Comparison of ENCODE assay signal across 33 cellular contexts in genomic region chr10:107529350-107529749, GRCh38.
"Had no signal": no experiment of that assay in that cellular context is flagged by ENCODE, and none has a peak within 500 bp of the region (broad histone marks: within the 10 kb centered on the region; RNA-seq: fewer than 3 reads in every experiment).

No MANE protein-coding gene starts in this region.

- H3K36me3 ChIP-seq: adrenal gland, esophagus squamous epithelium, gastroesophageal sphincter, WERI-Rb-1 had no signal

- H3K27ac ChIP-seq: adrenal gland, body of pancreas, epithelial cell of prostate, esophagus squamous epithelium, gastroesophageal sphincter, WERI-Rb-1 had no signal

- H3K27ac Mint-ChIP-seq: activated CD4-positive, alpha-beta memory T cell treated with anti-CD3 and anti-CD28 coated beads for 36 hours; activated CD4-positive, alpha-beta T cell treated with anti-CD3 and anti-CD28 coated beads for 36 hours; activated CD4-positive, alpha-beta T cell treated with anti-CD3 and anti-CD28 coated beads, Interleukin-2, amount 10 ng/mL, durations not matched to agents 24 days and 14 days; activated CD8-positive, alpha-beta memory T cell treated with anti-CD3 and anti-CD28 coated beads, Interleukin-2, amount 10 ng/mL, durations not matched to agents 7 days and 5 days; activated CD8-positive, alpha-beta T cell treated with anti-CD3 and anti-CD28 coated beads, Interleukin-2, amount 10 ng/mL, durations not matched to agents 7 days and 5 days; activated naive CD4-positive, alpha-beta T cell treated with anti-CD3 and anti-CD28 coated beads for 36 hours; activated naive CD4-positive, alpha-beta T cell treated with anti-CD3 and anti-CD28 coated beads, Interleukin-2, amount 50 U/mL, for 24 hours; activated naive CD8-positive, alpha-beta T cell treated with anti-CD3 and anti-CD28 coated beads for 36 hours; activated naive CD8-positive, alpha-beta T cell treated with anti-CD3 and anti-CD28 coated beads, Interleukin-2, amount 50 U/mL, for 24 hours; activated T-helper 1 cell treated with anti-CD3 and anti-CD28 coated beads, Interleukin-12 subunit alpha, Interleukin-12 subunit beta, Interleukin-2, Interleukin-4 antibody, amounts not matched to agents 30 ng/mL and 10 ng/mL and 1 ng/mL, durations not matched to agents 14 hours and 24 hours and 36 hours; activated T-helper 2 cell treated with anti-CD3 and anti-CD28 coated beads, Interferon-gamma antibody, Interleukin-2, Interleukin-4, amounts not matched to agents 10 μg/mL and 5 μg/mL and 100 μg/mL, durations not matched to agents 14 hours and 24 hours and 36 hours; effector memory CD8-positive, alpha-beta T cell; T-helper 1 cell treated with Interleukin-12 subunit alpha and Interleukin-12 subunit beta and Interleukin-4 antibody, amounts not matched to agents 30 μg/mL and 1 μg/mL, for 36 hours had no signal

- ATAC-seq: activated CD4-positive, alpha-beta T cell treated with anti-CD3 and anti-CD28 coated beads for 36 hours; activated CD8-positive, alpha-beta memory T cell treated with anti-CD3 and anti-CD28 coated beads, Interleukin-2, amount 10 ng/mL, durations not matched to agents 7 days and 5 days; activated CD8-positive, alpha-beta T cell treated with anti-CD3 and anti-CD28 coated beads, Interleukin-2, amount 10 ng/mL, durations not matched to agents 7 days and 5 days; activated naive CD8-positive, alpha-beta T cell treated with anti-CD3 and anti-CD28 coated beads, Interleukin-2, amount 50 U/mL, for 24 hours; body of pancreas; effector memory CD8-positive, alpha-beta T cell; gastroesophageal sphincter had no signal

- H3K9me3 Mint-ChIP-seq: activated CD4-positive, alpha-beta T cell treated with anti-CD3 and anti-CD28 coated beads, Interleukin-2, amount 10 ng/mL, durations not matched to agents 24 days and 14 days had no signal

- H3K4me3 ChIP-seq: adrenal gland, body of pancreas, esophagus squamous epithelium, gastroesophageal sphincter had no signal

- H3K36me3 Mint-ChIP-seq: activated CD4-positive, alpha-beta memory T cell treated with anti-CD3 and anti-CD28 coated beads for 36 hours; activated CD8-positive, alpha-beta memory T cell treated with anti-CD3 and anti-CD28 coated beads, Interleukin-2, amount 10 ng/mL, durations not matched to agents 7 days and 5 days; activated naive CD4-positive, alpha-beta T cell treated with anti-CD3 and anti-CD28 coated beads, Interleukin-2, amount 50 U/mL, for 24 hours; activated naive CD8-positive, alpha-beta T cell treated with anti-CD3 and anti-CD28 coated beads for 36 hours had no signal

- H3K9me3 ChIP-seq: adrenal gland, body of pancreas, esophagus squamous epithelium, gastroesophageal sphincter had no signal

- DNase-seq: activated CD4-positive, alpha-beta memory T cell treated with anti-CD3 and anti-CD28 coated beads for 36 hours; activated CD4-positive, alpha-beta T cell treated with anti-CD3 and anti-CD28 coated beads for 36 hours; activated CD4-positive, alpha-beta T cell treated with anti-CD3 and anti-CD28 coated beads, Interleukin-2, amount 10 ng/mL, durations not matched to agents 24 days and 14 days; activated CD4-positive, CD25-positive, alpha-beta regulatory T cell; activated CD4-positive, CD25-positive, alpha-beta regulatory T cell treated with anti-CD3 and anti-CD28 coated beads, Interleukin-2, amount 50 U/mL, for 72 hours; activated CD8-positive, alpha-beta memory T cell treated with anti-CD3 and anti-CD28 coated beads, Interleukin-2, amount 10 ng/mL, durations not matched to agents 7 days and 5 days; activated CD8-positive, alpha-beta memory T cell treated with anti-CD3 and anti-CD28 coated beads, Interleukin-2, amount 50 U/mL, for 4 hours; activated CD8-positive, alpha-beta T cell treated with anti-CD3 and anti-CD28 coated beads, Interleukin-2, amount 10 ng/mL, durations not matched to agents 7 days and 5 days; activated effector memory CD4-positive, alpha-beta T cell treated with anti-CD3 and anti-CD28 coated beads, Interleukin-2, amount 50 U/mL, for 16 hours; activated naive CD4-positive, alpha-beta T cell treated with anti-CD3 and anti-CD28 coated beads for 36 hours; activated naive CD8-positive, alpha-beta T cell treated with anti-CD3 and anti-CD28 coated beads for 36 hours; activated naive CD8-positive, alpha-beta T cell treated with anti-CD3 and anti-CD28 coated beads, Interleukin-2, amount 50 U/mL, for 24 hours; activated T-cell treated with anti-CD3 and anti-CD28 coated beads, Interleukin-2, amount 50 U/mL, for 1 hour; activated T-cell treated with anti-CD3 and anti-CD28 coated beads, Interleukin-2, amount 50 U/mL, for 48 hours; adrenal gland; amygdala; aorta; body of pancreas; caudate nucleus; cortex of kidney; dermis blood vessel endothelial cell; effector CD4-positive, alpha-beta T cell; effector memory CD8-positive, alpha-beta T cell; esophagus squamous epithelium; foreskin melanocyte; T-helper 9 cell; WERI-Rb-1 had no signal

- H3K27me3 ChIP-seq: adrenal gland, body of pancreas, esophagus squamous epithelium, gastroesophageal sphincter had no signal

- H3K4me1 Mint-ChIP-seq: activated CD4-positive, alpha-beta T cell treated with anti-CD3 and anti-CD28 coated beads for 36 hours; activated CD4-positive, alpha-beta T cell treated with anti-CD3 and anti-CD28 coated beads, Interleukin-2, amount 10 ng/mL, durations not matched to agents 24 days and 14 days; activated CD8-positive, alpha-beta memory T cell treated with anti-CD3 and anti-CD28 coated beads, Interleukin-2, amount 10 ng/mL, durations not matched to agents 7 days and 5 days; activated naive CD4-positive, alpha-beta T cell treated with anti-CD3 and anti-CD28 coated beads, Interleukin-2, amount 50 U/mL, for 24 hours; activated naive CD8-positive, alpha-beta T cell treated with anti-CD3 and anti-CD28 coated beads for 36 hours; activated naive CD8-positive, alpha-beta T cell treated with anti-CD3 and anti-CD28 coated beads, Interleukin-2, amount 50 U/mL, for 24 hours had no signal

- H3K27me3 Mint-ChIP-seq: activated CD4-positive, alpha-beta memory T cell treated with anti-CD3 and anti-CD28 coated beads for 36 hours; activated CD4-positive, alpha-beta T cell treated with anti-CD3 and anti-CD28 coated beads for 36 hours; activated CD4-positive, alpha-beta T cell treated with anti-CD3 and anti-CD28 coated beads, Interleukin-2, amount 10 ng/mL, durations not matched to agents 24 days and 14 days; activated CD8-positive, alpha-beta memory T cell treated with anti-CD3 and anti-CD28 coated beads, Interleukin-2, amount 10 ng/mL, durations not matched to agents 7 days and 5 days; activated naive CD4-positive, alpha-beta T cell treated with anti-CD3 and anti-CD28 coated beads, Interleukin-2, amount 50 U/mL, for 24 hours; activated naive CD8-positive, alpha-beta T cell treated with anti-CD3 and anti-CD28 coated beads for 36 hours; activated naive CD8-positive, alpha-beta T cell treated with anti-CD3 and anti-CD28 coated beads, Interleukin-2, amount 50 U/mL, for 24 hours; effector memory CD8-positive, alpha-beta T cell had no signal

- H3K4me3 Mint-ChIP-seq: activated CD4-positive, alpha-beta memory T cell treated with anti-CD3 and anti-CD28 coated beads for 36 hours; activated CD4-positive, alpha-beta T cell treated with anti-CD3 and anti-CD28 coated beads for 36 hours; activated CD4-positive, alpha-beta T cell treated with anti-CD3 and anti-CD28 coated beads, Interleukin-2, amount 10 ng/mL, durations not matched to agents 24 days and 14 days; activated CD8-positive, alpha-beta memory T cell treated with anti-CD3 and anti-CD28 coated beads, Interleukin-2, amount 10 ng/mL, durations not matched to agents 7 days and 5 days; activated CD8-positive, alpha-beta T cell treated with anti-CD3 and anti-CD28 coated beads, Interleukin-2, amount 10 ng/mL, durations not matched to agents 7 days and 5 days; activated naive CD4-positive, alpha-beta T cell treated with anti-CD3 and anti-CD28 coated beads for 36 hours; activated naive CD4-positive, alpha-beta T cell treated with anti-CD3 and anti-CD28 coated beads, Interleukin-2, amount 50 U/mL, for 24 hours; activated naive CD8-positive, alpha-beta T cell treated with anti-CD3 and anti-CD28 coated beads for 36 hours; activated naive CD8-positive, alpha-beta T cell treated with anti-CD3 and anti-CD28 coated beads, Interleukin-2, amount 50 U/mL, for 24 hours; activated T-helper 1 cell treated with anti-CD3 and anti-CD28 coated beads, Interleukin-12 subunit alpha, Interleukin-12 subunit beta, Interleukin-2, Interleukin-4 antibody, amounts not matched to agents 30 ng/mL and 10 ng/mL and 1 ng/mL, durations not matched to agents 14 hours and 24 hours and 36 hours; effector memory CD8-positive, alpha-beta T cell; T-helper 1 cell treated with Interleukin-12 subunit alpha and Interleukin-12 subunit beta and Interleukin-4 antibody, amounts not matched to agents 30 μg/mL and 1 μg/mL, for 36 hours had no signal

- H3K4me1 ChIP-seq: adrenal gland, body of pancreas, esophagus squamous epithelium, gastroesophageal sphincter had no signal
